In the genomic region with DNA sequence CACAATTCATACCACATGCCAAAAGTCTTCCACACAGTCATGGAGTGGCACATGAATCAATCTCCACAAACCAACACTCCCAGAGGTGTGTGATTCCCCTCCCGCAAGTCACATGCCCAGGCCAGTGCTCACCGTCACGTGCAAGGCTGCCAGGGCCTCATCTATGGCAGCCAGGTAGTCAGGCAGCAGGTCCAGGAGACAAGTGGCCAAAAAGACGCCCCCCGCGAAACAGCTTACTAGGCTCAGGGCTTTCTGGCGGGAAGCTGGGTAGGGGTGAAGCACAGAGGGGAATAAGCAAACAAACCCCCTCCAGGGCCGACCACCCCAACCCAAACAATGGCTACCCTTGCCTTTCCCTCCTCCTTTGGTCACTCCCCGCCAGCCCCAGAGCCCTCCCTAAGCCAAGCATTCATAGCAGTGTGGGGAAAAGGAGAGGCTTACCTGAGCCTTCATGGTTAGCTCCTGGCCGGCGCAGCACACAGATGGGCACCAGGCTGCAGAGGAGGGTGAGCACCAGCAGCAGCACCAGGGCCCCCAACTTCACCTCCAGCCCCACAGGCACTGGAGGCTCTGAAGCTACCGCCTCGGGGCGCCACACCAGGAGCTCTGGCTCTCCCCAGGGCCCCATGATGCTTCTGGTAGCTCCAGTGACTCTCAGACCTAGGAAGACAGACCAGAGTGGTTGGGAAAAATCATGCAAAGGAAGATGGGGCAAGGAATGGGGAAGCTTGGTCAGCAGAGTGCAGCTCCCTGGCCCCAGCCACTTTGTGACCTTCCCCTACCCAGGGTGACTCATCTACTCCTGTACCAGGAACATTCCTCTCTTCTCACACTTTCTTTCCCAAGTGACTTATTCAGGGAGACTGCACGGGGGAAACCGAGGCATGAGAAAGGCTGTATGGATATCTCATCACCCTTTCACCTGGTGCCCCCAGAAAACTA, we compare ENCODE assay signal across 6 cellular contexts. TPM values are rescaled to one million over a fixed set of nuclear protein-coding genes. Genes with fewer than 3 reads are reported as not detected.
A peak's percentile ranks its signal among the peaks of the same experiment; 100 is the strongest.
DNase-seq lines count a peak whose midpoint lies in the region; ATAC-seq and TF ChIP-seq lines count a peak whose summit lies in the region.

No MANE protein-coding gene starts in this region.

- H3K4me1 Mint-ChIP-seq in HFFc6 (ENCODE audit: low read depth) = peaks cover 70% of the 10 kb centered on the region
- H3K4me1 Mint-ChIP-seq in activated naive CD8-positive, alpha-beta T cell treated with anti-CD3 and anti-CD28 coated beads, Interleukin-2, amount 50 U/mL, for 24 hours = peaks cover 54% of the 10 kb centered on the region

- H3K36me3 Mint-ChIP-seq in HFFc6 (ENCODE audit: low read depth) = peaks cover 5% of the 10 kb centered on the region; the same call in 1 of the 2 replicates
- H3K36me3 Mint-ChIP-seq in activated naive CD8-positive, alpha-beta T cell treated with anti-CD3 and anti-CD28 coated beads, Interleukin-2, amount 50 U/mL, for 24 hours (ENCODE audit: low read depth) = peaks cover 16% of the 10 kb centered on the region

- H3K4me1 ChIP-seq in mononuclear cell (ENCODE audit: insufficient read depth, low read length) = peaks cover 58% of the 10 kb centered on the region

- no peaks in the 10 kb centered on the region for H3K9me3 ChIP-seq in mononuclear cell (ENCODE audit: low read depth, low read length)

- peak overlapping the region; percentile 69 for H3K4me3 ChIP-seq in mononuclear cell (ENCODE audit: low read length)

- no peaks in the 10 kb centered on the region for H3K9me3 Mint-ChIP-seq in HFFc6
- no peaks in the 10 kb centered on the region for H3K9me3 Mint-ChIP-seq in activated naive CD8-positive, alpha-beta T cell treated with anti-CD3 and anti-CD28 coated beads, Interleukin-2, amount 50 U/mL, for 24 hours

- ATAC-seq in activated naive CD8-positive, alpha-beta T cell treated with anti-CD3 and anti-CD28 coated beads, Interleukin-2, amount 50 U/mL, for 24 hours = no peak
- ATAC-seq in HG03432 (IDR thresholded peaks at IDR 0.05; ENCODE audit: unreplicated experiment) = no peak

- H3K27ac Mint-ChIP-seq in HFFc6 = peak overlapping the region; percentile 87
- peak overlapping the region; percentile 94 for H3K27ac Mint-ChIP-seq in activated naive CD8-positive, alpha-beta T cell treated with anti-CD3 and anti-CD28 coated beads, Interleukin-2, amount 50 U/mL, for 24 hours

- H3K4me3 Mint-ChIP-seq in HFFc6 = peak overlapping the region; percentile 89
- H3K4me3 Mint-ChIP-seq in activated naive CD8-positive, alpha-beta T cell treated with anti-CD3 and anti-CD28 coated beads, Interleukin-2, amount 50 U/mL, for 24 hours = peak overlapping the region; percentile 89

- no peaks in the 10 kb centered on the region for H3K27me3 ChIP-seq in mononuclear cell (ENCODE audit: insufficient read depth, low read length)

- peak; percentile 50 for DNase-seq in HFFc6
- no peak for DNase-seq in activated naive CD8-positive, alpha-beta T cell treated with anti-CD3 and anti-CD28 coated beads, Interleukin-2, amount 50 U/mL, for 24 hours
- no peak for DNase-seq in SK-N-DZ (ENCODE audit: low spot score)
- DNase-seq in D341Med (ENCODE audit: low spot score) = no peak

- TF ChIP-seq CTCF in HFFc6 (IDR thresholded peaks at IDR 0.05) = no peak

- peaks cover 6% of the 10 kb centered on the region; the same call in 1 of the 2 replicates for H3K27me3 Mint-ChIP-seq in HFFc6 (ENCODE audit: insufficient read depth)
- no peaks in the 10 kb centered on the region for H3K27me3 Mint-ChIP-seq in activated naive CD8-positive, alpha-beta T cell treated with anti-CD3 and anti-CD28 coated beads, Interleukin-2, amount 50 U/mL, for 24 hours

RNA-seq across cellular contexts. Expression of gene SLC39A1, which starts 1.0 kb away (rescaled TPM):
- total RNA-seq in HFFc6 (2021; fragmentation: NEBNext Ultra II Directional; extraction: Animal tissue kit (Norgen Biotek cat#: 25700)) = 10 to 100 TPM; 88.8 to 95.7 (median 93.0) TPM
- total RNA-seq in mononuclear cell = 15.8 TPM
- 160 and 175 TPM in 2 replicates for polyA plus RNA-seq in SK-N-DZ (2014; cell fraction: cytosol; rRNA removed)
- polyA plus RNA-seq in SK-N-DZ (2014; cell fraction: nucleus; rRNA removed) = 91.7 and 108 TPM in 2 replicates

RNA-seq across cellular contexts. Expression of gene CRTC2, which starts 3.9 kb away (rescaled TPM):
- total RNA-seq in HFFc6 (2021; fragmentation: NEBNext Ultra II Directional; extraction: Animal tissue kit (Norgen Biotek cat#: 25700)) = 10 to 100 TPM; 22.3 to 31.3 (median 29.1) TPM
- 31.2 TPM for total RNA-seq in mononuclear cell
- 16.4 and 20.1 TPM in 2 replicates for polyA plus RNA-seq in SK-N-DZ (2014; cell fraction: cytosol; rRNA removed)
- polyA plus RNA-seq in SK-N-DZ (2014; cell fraction: nucleus; rRNA removed) = 31.1 and 37.9 TPM in 2 replicates

RNA-seq across cellular contexts. Expression of gene CREB3L4, which starts 5.3 kb away (rescaled TPM):
- 1 to 10 TPM; 3.6 to 4.6 (median 4.1) TPM for total RNA-seq in HFFc6 (2021; fragmentation: NEBNext Ultra II Directional; extraction: Animal tissue kit (Norgen Biotek cat#: 25700))
- 2.4 TPM for total RNA-seq in mononuclear cell
- polyA plus RNA-seq in SK-N-DZ (2014; cell fraction: cytosol; rRNA removed) = 138 and 168 TPM in 2 replicates
- polyA plus RNA-seq in SK-N-DZ (2014; cell fraction: nucleus; rRNA removed) = 421 and 425 TPM in 2 replicates

RNA-seq across cellular contexts. Expression of gene JTB, which starts 15.1 kb away (rescaled TPM):
- 100 to 1,000 TPM in 5 of 6 experiments, 10 to 100 TPM in 1; 99.3 to 128 (median 109) TPM for total RNA-seq in HFFc6 (2021; fragmentation: NEBNext Ultra II Directional; extraction: Animal tissue kit (Norgen Biotek cat#: 25700))
- 160 TPM for total RNA-seq in mononuclear cell
- polyA plus RNA-seq in SK-N-DZ (2014; cell fraction: cytosol; rRNA removed) = 268 and 278 TPM in 2 replicates
- 282 and 326 TPM in 2 replicates for polyA plus RNA-seq in SK-N-DZ (2014; cell fraction: nucleus; rRNA removed)

RNA-seq across cellular contexts. Expression of gene DENND4B, which starts 15.8 kb away (rescaled TPM):
- total RNA-seq in HFFc6 (2021; fragmentation: NEBNext Ultra II Directional; extraction: Animal tissue kit (Norgen Biotek cat#: 25700)) = 10 to 100 TPM; 20.5 to 26.6 (median 23.4) TPM
- 37.3 TPM for total RNA-seq in mononuclear cell
- polyA plus RNA-seq in SK-N-DZ (2014; cell fraction: cytosol; rRNA removed) = 17.6 and 24.2 TPM in 2 replicates
- 256 and 294 TPM in 2 replicates for polyA plus RNA-seq in SK-N-DZ (2014; cell fraction: nucleus; rRNA removed)
